24 cellular contexts compared by ENCODE assay signal in the genomic region with DNA sequence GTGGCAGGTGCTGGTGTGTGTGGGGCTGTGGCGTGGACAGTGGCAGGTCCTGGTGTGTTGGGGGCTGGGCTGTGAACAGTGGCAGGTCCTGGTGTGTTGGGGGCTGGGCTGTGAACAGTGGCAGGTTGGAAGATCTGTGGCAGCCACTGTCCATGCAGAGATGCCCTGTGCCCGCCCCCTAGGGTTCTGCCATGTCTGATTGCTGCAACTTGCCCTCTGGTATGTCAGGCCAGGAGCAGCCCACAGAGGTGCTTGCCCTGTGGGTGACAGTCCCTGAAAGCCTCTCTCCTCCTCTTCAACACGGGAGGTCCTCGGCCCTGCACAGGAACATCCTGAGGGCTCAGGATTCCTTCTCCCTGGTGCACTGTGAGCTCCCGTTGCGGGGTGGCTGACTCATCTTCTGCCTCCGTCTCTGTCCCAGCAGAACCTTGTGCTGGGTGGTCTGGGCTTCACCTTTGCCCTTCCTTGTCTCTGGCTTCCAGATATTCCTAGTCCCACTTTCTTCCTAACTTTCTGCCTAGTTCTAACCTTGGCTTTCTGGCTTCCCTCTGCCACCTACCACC. TPM values are rescaled to one million over a fixed set of nuclear protein-coding genes. Genes with fewer than 3 reads are reported as not detected.
"Had no signal": no experiment of that assay in that cellular context is flagged by ENCODE, and none has a peak within 500 bp of the region (broad histone marks: within the 10 kb centered on the region; RNA-seq: fewer than 3 reads in every experiment).

No MANE protein-coding gene starts in this region.

- H3K4me1 ChIP-seq: SJSA1 had no signal

- ATAC-seq: HepG2 had no signal

- H3K4me3 ChIP-seq: MG63, SJSA1, SK-N-MC had no signal

- H3K27ac ChIP-seq: SJSA1, SK-N-MC had no signal

- H3K36me3 ChIP-seq: MG63, SJSA1 had no signal

- H3K9me3 ChIP-seq: MG63, SJSA1 had no signal

- H3K27me3 ChIP-seq: MG63, SJSA1 had no signal

- DNase-seq: IMR-90, Karpas-422, KG1, MG63, NCI-H1092, NCI-H1105 treated with DMSO at 0.1 percent for 48 hours, NCI-H1417 treated with DMSO at 0.1 percent for 48 hours, NCI-H146, NCI-H1694 treated with DMSO at 0.1 percent for 48 hours, NCI-H1930, NCI-H2081 treated with DMSO at 0.1 percent for 48 hours, NCI-H2171, NCI-H226, NCI-H446, NCI-H510A, NCI-H524 treated with DMSO at 0.1 percent for 48 hours, NCI-H69, NCI-H774, Right ventricle myocardium superior, RPMI8226, SIG-M5 had no signal

RNA-seq across cellular contexts. Expression of gene OPCML, which starts 13.5 kb away (rescaled TPM):
- total RNA-seq: HepG2 had no signal
